In genomic region chr14:90429236-90429635, GRCh38 we compare ENCODE assay signal across 27 cellular contexts.
"Had no signal": no experiment of that assay in that cellular context is flagged by ENCODE, and none has a peak within 500 bp of the region (broad histone marks: within the 10 kb centered on the region; RNA-seq: fewer than 3 reads in every experiment).

No MANE protein-coding gene starts in this region.

- H3K27ac ChIP-seq: ascending aorta, cardiac muscle cell, VCaP had no signal

- H3K9me3 ChIP-seq: ascending aorta had no signal

- DNase-seq: activated B cell treated with CpG ODN at 0.5 μM for 24 hours; activated CD4-positive, alpha-beta memory T cell treated with anti-CD3 and anti-CD28 coated beads for 36 hours; activated CD4-positive, alpha-beta T cell treated with anti-CD3 and anti-CD28 coated beads for 4 hours; activated CD4-positive, alpha-beta T cell treated with anti-CD3 and anti-CD28 coated beads, Interleukin-2, amount 10 ng/mL, durations not matched to agents 24 days and 14 days; activated CD4-positive, alpha-beta T cell treated with anti-CD3 and anti-CD28 coated beads, Interleukin-2, amount 50 U/mL, for 1 hour; activated CD4-positive, alpha-beta T cell treated with anti-CD3 and anti-CD28 coated beads, Interleukin-2, amount 50 U/mL, for 4 hours; activated CD4-positive, CD25-positive, alpha-beta regulatory T cell treated with anti-CD3 and anti-CD28 coated beads, Interleukin-2, amount 50 U/mL, for 72 hours; activated CD8-positive, alpha-beta memory T cell treated with anti-CD3 and anti-CD28 coated beads, Interleukin-2, amount 50 U/mL, for 4 hours; activated CD8-positive, alpha-beta T cell treated with anti-CD3 and anti-CD28 coated beads for 36 hours; activated effector memory CD4-positive, alpha-beta T cell treated with Interleukin-2 at 50 U/mL for 16 hours; activated gamma-delta T cell; activated naive CD4-positive, alpha-beta T cell treated with anti-CD3 and anti-CD28 coated beads, Interleukin-2, amount 10 ng/mL, durations not matched to agents 7 days and 5 days; activated naive CD4-positive, alpha-beta T cell treated with Interleukin-2 at 50 U/mL for 16 hours; activated naive CD8-positive, alpha-beta T cell treated with anti-CD3 and anti-CD28 coated beads, Interleukin-2, amount 10 ng/mL, durations not matched to agents 7 days and 5 days; activated naive CD8-positive, alpha-beta T cell treated with anti-CD3 and anti-CD28 coated beads, Interleukin-2, amount 50 U/mL, for 24 hours; activated T-cell treated with anti-CD3 and anti-CD28 coated beads for 4 hours; activated T-cell treated with anti-CD3 and anti-CD28 coated beads, Interleukin-2, amount 50 U/mL, for 1 hour; activated T-cell treated with anti-CD3 and anti-CD28 coated beads, Interleukin-2, amount 50 U/mL, for 4 hours; activated T-cell treated with anti-CD3 and anti-CD28 coated beads, Interleukin-2, amount 50 U/mL, for 72 hours; amygdala; anterior cingulate cortex; T-helper 2 cell; T-helper 9 cell had no signal

- H3K27me3 ChIP-seq: ascending aorta had no signal

- H3K36me3 ChIP-seq: ascending aorta, cardiac muscle cell had no signal

- FAIRE-seq: TTC549 had no signal

- H3K4me3 ChIP-seq: ascending aorta, cardiac muscle cell had no signal

- ATAC-seq: activated CD8-positive, alpha-beta T cell treated with anti-CD3 and anti-CD28 coated beads for 36 hours; activated naive CD8-positive, alpha-beta T cell treated with anti-CD3 and anti-CD28 coated beads, Interleukin-2, amount 50 U/mL, for 24 hours; activated T-cell treated with anti-CD3 and anti-CD28 coated beads, Interleukin-2, amount 50 U/mL, for 4 hours; activated T-cell treated with anti-CD3 and anti-CD28 coated beads, Interleukin-2, amount 50 U/mL, for 72 hours had no signal

- H3K4me1 ChIP-seq: ascending aorta had no signal
